In genomic region chr21:16968436-16968835, GRCh38 we compare ENCODE assay signal across 22 cellular contexts.
"Had no signal": no experiment of that assay in that cellular context is flagged by ENCODE, and none has a peak within 500 bp of the region (broad histone marks: within the 10 kb centered on the region; RNA-seq: fewer than 3 reads in every experiment).

No MANE protein-coding gene starts in this region.

- H3K27ac Mint-ChIP-seq: naive thymus-derived CD8-positive, alpha-beta T cell; stimulated activated effector memory CD8-positive, alpha-beta T cell treated with anti-CD3 and anti-CD28 coated beads, Interleukin-12 subunit alpha, Interleukin-12 subunit beta, amount 100 ng/mL, for 72 hours; stimulated activated naive CD8-positive, alpha-beta T cell treated with anti-CD3 and anti-CD28 coated beads, Interleukin-15, Interleukin-2, amounts not matched to agents 100 ng/mL and 50 ng/mL, for 24 hours had no signal

- H3K27me3 ChIP-seq: sigmoid colon, spleen, suprapubic skin, transverse colon, upper lobe of left lung, vagina had no signal

- H3K4me3 Mint-ChIP-seq: naive thymus-derived CD8-positive, alpha-beta T cell; nephron; neural crest cell; stimulated activated effector memory CD8-positive, alpha-beta T cell treated with anti-CD3 and anti-CD28 coated beads, Interleukin-12 subunit alpha, Interleukin-12 subunit beta, amount 100 ng/mL, for 72 hours; stimulated activated naive CD8-positive, alpha-beta T cell treated with anti-CD3 and anti-CD28 coated beads, Interleukin-15, Interleukin-2, amounts not matched to agents 100 ng/mL and 50 ng/mL, for 24 hours had no signal

- H3K4me1 ChIP-seq: lower lobe of right lung, parathyroid adenoma, psoas muscle, spleen, transverse colon, upper lobe of left lung, vagina had no signal

- H3K27ac ChIP-seq: lower lobe of right lung, parathyroid adenoma, psoas muscle, sigmoid colon, spleen, suprapubic skin, transverse colon, upper lobe of left lung, vagina had no signal

- H3K9me3 ChIP-seq: sigmoid colon, suprapubic skin, vagina had no signal

- H3K9ac ChIP-seq: parathyroid adenoma had no signal

- H3K36me3 Mint-ChIP-seq: stimulated activated effector memory CD8-positive, alpha-beta T cell treated with anti-CD3 and anti-CD28 coated beads, Interleukin-12 subunit alpha, Interleukin-12 subunit beta, amount 100 ng/mL, for 72 hours had no signal

- H3K27me3 Mint-ChIP-seq: naive thymus-derived CD8-positive, alpha-beta T cell; stimulated activated naive CD8-positive, alpha-beta T cell treated with anti-CD3 and anti-CD28 coated beads, Interleukin-15, Interleukin-2, amounts not matched to agents 100 ng/mL and 50 ng/mL, for 24 hours had no signal

- ATAC-seq: left ventricle myocardium superior; lower lobe of right lung; naive thymus-derived CD8-positive, alpha-beta T cell; psoas muscle; stimulated activated effector memory CD8-positive, alpha-beta T cell treated with anti-CD3 and anti-CD28 coated beads, Interleukin-12 subunit alpha, Interleukin-12 subunit beta, amount 100 ng/mL, for 72 hours had no signal

- H3K36me3 ChIP-seq: lower lobe of right lung, sigmoid colon, spleen, suprapubic skin, transverse colon, upper lobe of left lung, vagina had no signal

- DNase-seq: islet precursor cell; left ventricle myocardium superior; lower lobe of right lung; mammary epithelial cell; mesenchymal stem cell; naive thymus-derived CD8-positive, alpha-beta T cell; nucleus accumbens; psoas muscle; sigmoid colon; small intestine; spleen; stimulated activated CD4-positive, alpha-beta T cell treated with anti-CD3 and anti-CD28 coated beads, Interleukin-4, amount 100 ng/mL, for 24 hours; stimulated activated naive CD4-positive, alpha-beta T cell; transverse colon; upper lobe of left lung had no signal

- H3K4me3 ChIP-seq: lower lobe of right lung, psoas muscle, sigmoid colon, spleen, suprapubic skin, transverse colon, upper lobe of left lung, vagina had no signal

- H3K4me1 Mint-ChIP-seq: naive thymus-derived CD8-positive, alpha-beta T cell; nephron; neural crest cell; stimulated activated effector memory CD8-positive, alpha-beta T cell treated with anti-CD3 and anti-CD28 coated beads, Interleukin-12 subunit alpha, Interleukin-12 subunit beta, amount 100 ng/mL, for 72 hours had no signal
